Comparison of ENCODE assay signal across 13 cellular contexts in the genomic region with DNA sequence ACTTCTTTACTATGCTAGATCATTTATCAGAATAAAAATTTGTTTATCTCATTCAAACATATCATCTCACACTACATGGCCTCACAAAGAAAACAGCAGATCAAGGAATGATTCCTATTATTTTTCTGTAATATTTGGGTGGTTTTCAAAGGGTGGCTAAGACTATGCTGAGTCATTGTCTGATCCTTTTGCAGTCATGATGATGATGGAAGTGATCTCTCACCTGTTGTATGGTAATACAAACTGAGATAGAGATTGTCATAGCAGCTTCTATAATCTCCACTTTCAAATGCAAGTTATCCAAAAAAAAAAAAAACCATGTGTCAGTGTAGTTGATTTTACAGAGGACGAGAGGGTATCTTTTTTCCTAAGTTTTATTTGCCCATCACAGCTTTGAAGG. TPM values are rescaled to one million over a fixed set of nuclear protein-coding genes. Genes with fewer than 3 reads are reported as not detected.
A peak's percentile ranks its signal among the peaks of the same experiment; 100 is the strongest.
DNase-seq lines count a peak whose midpoint lies in the region; ATAC-seq and TF ChIP-seq lines count a peak whose summit lies in the region.
"Had no signal": no experiment of that assay in that cellular context is flagged by ENCODE, and none has a peak within 500 bp of the region (broad histone marks: within the 10 kb centered on the region; RNA-seq: fewer than 3 reads in every experiment).

No MANE protein-coding gene starts in this region.

- H3K27me3 Mint-ChIP-seq in activated T-cell treated with anti-CD3 and anti-CD28 coated beads, Interleukin-2, amount 50 U/mL, for 72 hours (ENCODE audit: low read depth) = no peaks in the 10 kb centered on the region
- no peaks in the 10 kb centered on the region for H3K27me3 Mint-ChIP-seq in T-helper 2 cell treated with Interferon-gamma antibody and Interleukin-4, amounts not matched to agents 5 μg/mL and 100 μg/mL, for 36 hours (ENCODE audit: low read depth)
- no peaks in the 10 kb centered on the region for H3K27me3 Mint-ChIP-seq in stimulated activated naive CD8-positive, alpha-beta T cell treated with anti-CD3 and anti-CD28 coated beads, Interleukin-15, amount 100 ng/mL, for 72 hours
- H3K27me3 Mint-ChIP-seq: type B pancreatic cell had no signal

- H3K9me3 Mint-ChIP-seq in activated T-cell treated with anti-CD3 and anti-CD28 coated beads, Interleukin-2, amount 50 U/mL, for 72 hours = peaks cover 13% of the 10 kb centered on the region in 2 donors
- H3K9me3 Mint-ChIP-seq in T-helper 2 cell treated with Interferon-gamma antibody and Interleukin-4, amounts not matched to agents 5 μg/mL and 100 μg/mL, for 36 hours = peaks cover 42% of the 10 kb centered on the region
- peaks cover 26 to 27% of the 10 kb centered on the region in 2 donors for H3K9me3 Mint-ChIP-seq in stimulated activated naive CD8-positive, alpha-beta T cell treated with anti-CD3 and anti-CD28 coated beads, Interleukin-15, amount 100 ng/mL, for 72 hours

- peak; percentile 59 to 62 for ATAC-seq in activated T-cell treated with anti-CD3 and anti-CD28 coated beads, Interleukin-2, amount 50 U/mL, for 72 hours (replicated peaks in 1 of 2)
- peak; percentile 54 for ATAC-seq in stimulated activated naive CD8-positive, alpha-beta T cell treated with anti-CD3 and anti-CD28 coated beads, Interleukin-15, amount 100 ng/mL, for 72 hours
- ATAC-seq: foreskin keratinocyte, Panc1 had no signal

- no peak for TF ChIP-seq CTCF in GM20000 (IDR thresholded peaks at IDR 0.05; ENCODE audit: extremely low read depth, missing control alignments)

- H3K4me1 Mint-ChIP-seq in activated T-cell treated with anti-CD3 and anti-CD28 coated beads, Interleukin-2, amount 50 U/mL, for 72 hours (ENCODE audit: low read depth) = peaks cover 55% of the 10 kb centered on the region
- peaks cover 46% of the 10 kb centered on the region for H3K4me1 Mint-ChIP-seq in T-helper 2 cell treated with Interferon-gamma antibody and Interleukin-4, amounts not matched to agents 5 μg/mL and 100 μg/mL, for 36 hours (ENCODE audit: low read depth)
- peaks cover 55% of the 10 kb centered on the region for H3K4me1 Mint-ChIP-seq in stimulated activated naive CD8-positive, alpha-beta T cell treated with anti-CD3 and anti-CD28 coated beads, Interleukin-15, amount 100 ng/mL, for 72 hours

- H3K27ac Mint-ChIP-seq in activated T-cell treated with anti-CD3 and anti-CD28 coated beads, Interleukin-2, amount 50 U/mL, for 72 hours = peak overlapping the region; percentile 97
- H3K27ac Mint-ChIP-seq in T-helper 2 cell treated with Interferon-gamma antibody and Interleukin-4, amounts not matched to agents 5 μg/mL and 100 μg/mL, for 36 hours = peak overlapping the region; percentile 90
- peak overlapping the region; percentile 96 to 99 for H3K27ac Mint-ChIP-seq in stimulated activated naive CD8-positive, alpha-beta T cell treated with anti-CD3 and anti-CD28 coated beads, Interleukin-15, amount 100 ng/mL, for 72 hours
- H3K27ac Mint-ChIP-seq: type B pancreatic cell had no signal

- peaks cover 15 to 16% of the 10 kb centered on the region in 2 donors for H3K36me3 Mint-ChIP-seq in activated T-cell treated with anti-CD3 and anti-CD28 coated beads, Interleukin-2, amount 50 U/mL, for 72 hours (ENCODE audit: insufficient read depth in 2 of 2)
- H3K36me3 Mint-ChIP-seq in T-helper 2 cell treated with Interferon-gamma antibody and Interleukin-4, amounts not matched to agents 5 μg/mL and 100 μg/mL, for 36 hours (ENCODE audit: low read depth) = peaks cover 27% of the 10 kb centered on the region
- H3K36me3 Mint-ChIP-seq: type B pancreatic cell had no signal

- no peak for DNase-seq in activated T-cell treated with anti-CD3 and anti-CD28 coated beads, Interleukin-2, amount 50 U/mL, for 72 hours
- no peak for DNase-seq in activated T-cell treated with anti-CD3 and anti-CD28 coated beads, Interleukin-2, amount 50 U/mL, for 1 hour
- no peak for DNase-seq in T-helper 2 cell treated with Interferon-gamma antibody and Interleukin-4, amounts not matched to agents 5 μg/mL and 100 μg/mL, for 36 hours (ENCODE audit: low spot score)
- DNase-seq in iris pigment epithelial cell (ENCODE audit: low read depth) (peak; percentile 5), HuH-7.5 (ENCODE audit: low spot score) (no peak), GM20000 (ENCODE audit: low spot score) (no peak), AG08395 (ENCODE audit: low spot score) (no peak)
- DNase-seq in stimulated activated naive CD8-positive, alpha-beta T cell treated with anti-CD3 and anti-CD28 coated beads, Interleukin-15, amount 100 ng/mL, for 72 hours = no peak
- DNase-seq: activated effector memory CD4-positive, alpha-beta T cell treated with anti-CD3 and anti-CD28 coated beads, Interleukin-2, amount 50 U/mL, for 16 hours; foreskin keratinocyte had no signal

- peak overlapping the region; percentile 56 to 80 for H3K4me3 Mint-ChIP-seq in activated T-cell treated with anti-CD3 and anti-CD28 coated beads, Interleukin-2, amount 50 U/mL, for 72 hours
- H3K4me3 Mint-ChIP-seq in T-helper 2 cell treated with Interferon-gamma antibody and Interleukin-4, amounts not matched to agents 5 μg/mL and 100 μg/mL, for 36 hours = peak overlapping the region; percentile 75
- H3K4me3 Mint-ChIP-seq in stimulated activated naive CD8-positive, alpha-beta T cell treated with anti-CD3 and anti-CD28 coated beads, Interleukin-15, amount 100 ng/mL, for 72 hours = peak overlapping the region; percentile 31 to 77
- H3K4me3 Mint-ChIP-seq: type B pancreatic cell had no signal

RNA-seq across cellular contexts. Expression of a gene that starts 37.2 kb away (rescaled TPM):
- total RNA-seq in activated T-cell treated with anti-CD3 and anti-CD28 coated beads, Interleukin-2, amount 50 U/mL, for 72 hours = 100 to 1,000 TPM; 135 to 209 TPM
- total RNA-seq: foreskin keratinocyte had no signal

RNA-seq across cellular contexts. Expression of a gene that starts 54.0 kb away (rescaled TPM):
- 1 to 10 TPM; 2.8 to 3.3 TPM for total RNA-seq in activated T-cell treated with anti-CD3 and anti-CD28 coated beads, Interleukin-2, amount 50 U/mL, for 72 hours
- total RNA-seq: prostate gland had no signal
